ENCODE assay signal across 1 cellular context in the genomic region with DNA sequence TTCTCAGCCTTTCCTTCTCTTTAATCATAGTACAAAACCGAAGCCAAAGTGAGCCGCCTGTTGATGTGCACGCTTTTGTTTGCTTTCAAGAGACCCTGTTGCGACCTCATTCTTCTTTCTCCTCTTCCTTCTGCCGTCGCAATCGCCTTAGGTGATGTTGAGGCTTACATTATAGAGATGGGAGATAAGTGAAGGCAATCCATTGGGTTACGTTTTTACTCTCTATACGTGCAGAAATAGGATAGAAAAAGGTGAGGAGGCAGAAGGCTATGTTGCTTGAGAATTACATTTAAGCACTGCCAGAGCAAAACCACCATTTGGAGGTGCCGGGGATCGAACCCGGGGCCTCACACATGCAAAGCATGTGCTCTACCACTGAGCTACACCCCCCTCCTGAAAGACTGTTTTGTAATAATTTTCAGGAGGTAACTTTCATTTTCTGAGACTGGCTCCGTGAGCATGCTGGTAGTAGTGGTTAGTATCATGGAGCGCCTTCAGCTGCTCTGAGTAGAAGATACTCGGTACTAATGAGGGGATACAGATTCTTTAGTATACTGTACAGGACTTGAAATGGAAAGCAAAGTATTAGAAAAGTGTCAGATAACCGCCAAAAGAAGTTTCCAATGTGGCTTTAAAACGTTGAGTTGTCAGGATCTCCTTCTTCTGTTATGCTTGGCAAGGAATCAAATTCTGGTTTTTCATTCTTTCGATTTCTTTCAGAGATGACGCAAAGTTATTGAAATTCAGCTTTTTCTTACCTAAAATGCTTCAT.
TF ChIP-seq lines count a peak whose summit lies in the region.

No MANE protein-coding gene starts in this region.

TF ChIP-seq in neural cell, 6 proteins besides CTCF, POLR2A, EP300 and RAD21 (continued from another document):
- TF ChIP-seq, protein P1, sequence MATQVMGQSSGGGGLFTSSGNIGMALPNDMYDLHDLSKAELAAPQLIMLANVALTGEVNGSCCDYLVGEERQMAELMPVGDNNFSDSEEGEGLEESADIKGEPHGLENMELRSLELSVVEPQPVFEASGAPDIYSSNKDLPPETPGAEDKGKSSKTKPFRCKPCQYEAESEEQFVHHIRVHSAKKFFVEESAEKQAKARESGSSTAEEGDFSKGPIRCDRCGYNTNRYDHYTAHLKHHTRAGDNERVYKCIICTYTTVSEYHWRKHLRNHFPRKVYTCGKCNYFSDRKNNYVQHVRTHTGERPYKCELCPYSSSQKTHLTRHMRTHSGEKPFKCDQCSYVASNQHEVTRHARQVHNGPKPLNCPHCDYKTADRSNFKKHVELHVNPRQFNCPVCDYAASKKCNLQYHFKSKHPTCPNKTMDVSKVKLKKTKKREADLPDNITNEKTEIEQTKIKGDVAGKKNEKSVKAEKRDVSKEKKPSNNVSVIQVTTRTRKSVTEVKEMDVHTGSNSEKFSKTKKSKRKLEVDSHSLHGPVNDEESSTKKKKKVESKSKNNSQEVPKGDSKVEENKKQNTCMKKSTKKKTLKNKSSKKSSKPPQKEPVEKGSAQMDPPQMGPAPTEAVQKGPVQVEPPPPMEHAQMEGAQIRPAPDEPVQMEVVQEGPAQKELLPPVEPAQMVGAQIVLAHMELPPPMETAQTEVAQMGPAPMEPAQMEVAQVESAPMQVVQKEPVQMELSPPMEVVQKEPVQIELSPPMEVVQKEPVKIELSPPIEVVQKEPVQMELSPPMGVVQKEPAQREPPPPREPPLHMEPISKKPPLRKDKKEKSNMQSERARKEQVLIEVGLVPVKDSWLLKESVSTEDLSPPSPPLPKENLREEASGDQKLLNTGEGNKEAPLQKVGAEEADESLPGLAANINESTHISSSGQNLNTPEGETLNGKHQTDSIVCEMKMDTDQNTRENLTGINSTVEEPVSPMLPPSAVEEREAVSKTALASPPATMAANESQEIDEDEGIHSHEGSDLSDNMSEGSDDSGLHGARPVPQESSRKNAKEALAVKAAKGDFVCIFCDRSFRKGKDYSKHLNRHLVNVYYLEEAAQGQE (IDR thresholded peaks at IDR 0.05; ENCODE audit: borderline replicate concordance) = no peak
- no peak for TF ChIP-seq TAF1 (IDR thresholded peaks at IDR 0.05; ENCODE audit: low read depth)
- no peak for TF ChIP-seq SMC3 (conservative IDR thresholded peaks at IDR 0.05; ENCODE audit: poor library complexity)
